ENCODE assay signal across 27 cellular contexts in genomic region chr2:157053876-157054275, GRCh38.
DNase-seq lines count a peak whose midpoint lies in the region; TF ChIP-seq lines count a peak whose summit lies in the region.
"Had no signal": no experiment of that assay in that cellular context is flagged by ENCODE, and none has a peak within 500 bp of the region (broad histone marks: within the 10 kb centered on the region; RNA-seq: fewer than 3 reads in every experiment).

No MANE protein-coding gene starts in this region.

- H3K4me3 Mint-ChIP-seq in MCF 10A (ENCODE audit: unreplicated experiment) = no peak overlapping the region
- H3K4me3 Mint-ChIP-seq in glutamatergic neuron (ENCODE audit: unreplicated experiment) = peak overlapping the region; percentile 18
- H3K4me3 Mint-ChIP-seq: activated CD4-positive, alpha-beta memory T cell treated with anti-CD3 and anti-CD28 coated beads, Interleukin-2, amount 10 ng/mL, durations not matched to agents 7 days and 5 days; activated naive CD4-positive, alpha-beta T cell treated with anti-CD3 and anti-CD28 coated beads, Interleukin-2, amount 10 ng/mL, durations not matched to agents 7 days and 5 days; CD4-positive, alpha-beta T cell; nephron had no signal

- H3K36me3 Mint-ChIP-seq in MCF 10A (ENCODE audit: insufficient read depth, unreplicated experiment) = no peaks in the 10 kb centered on the region
- no peaks in the 10 kb centered on the region for H3K36me3 Mint-ChIP-seq in glutamatergic neuron (ENCODE audit: unreplicated experiment)
- H3K36me3 Mint-ChIP-seq: activated naive CD4-positive, alpha-beta T cell treated with anti-CD3 and anti-CD28 coated beads, Interleukin-2, amount 10 ng/mL, durations not matched to agents 7 days and 5 days had no signal

- H3K4me3 ChIP-seq in breast epithelium = no peak overlapping the region
- H3K4me3 ChIP-seq: adrenal gland, gastroesophageal sphincter, PC-9, right atrium auricular region, smooth muscle cell, testis had no signal

- intact Hi-C loops in MCF 10A (cut with micrococcal nuclease) = loop anchor here (2.0 kb wide), 1 partner anchor 161 kb away; no protein-coding TSS in a partner anchor
- intact Hi-C loops in breast epithelium (cut with DNase I; ENCODE audit: low total_unique reads) = no loop called here

- POLR2A ChIA-PET in MCF 10A (lab: Yijun Ruan, JAX) = interaction anchor here (0.5 to 0.6 kb wide), 2 partner anchors 11 to 993 kb away, joined by 3 to 7 read pairs; no protein-coding TSS in a partner anchor

- H3K27me3 Mint-ChIP-seq in MCF 10A (ENCODE audit: insufficient read depth, unreplicated experiment) (no peaks in the 10 kb centered on the region), glutamatergic neuron (ENCODE audit: unreplicated experiment) (peaks cover 2% of the 10 kb centered on the region)
- H3K27me3 Mint-ChIP-seq: activated naive CD4-positive, alpha-beta T cell treated with anti-CD3 and anti-CD28 coated beads, Interleukin-2, amount 10 ng/mL, durations not matched to agents 7 days and 5 days had no signal

- DNase-seq in MCF 10A (ENCODE audit: unreplicated experiment) (no peak), breast epithelium (ENCODE audit: low spot score in 2 of 2) (no peak), SHP77 (lab: John Stamatoyannopoulos, UW) (peak; percentile 14 to 19), glutamatergic neuron (peak; percentile 21), NCI-H2081 (lab: John Stamatoyannopoulos, UW) (no peak), glomerular visceral epithelial cell (ENCODE audit: extremely low spot score) (no peak), superior temporal gyrus (ENCODE audit: extremely low spot score) (no peak), NCI-H1092 treated with DMSO at 0.1 percent for 48 hours (lab: John Stamatoyannopoulos, UW) (no peak)
- DNase-seq: activated CD4-positive, alpha-beta memory T cell treated with anti-CD3 and anti-CD28 coated beads, Interleukin-2, amount 10 ng/mL, durations not matched to agents 7 days and 5 days; activated naive CD4-positive, alpha-beta T cell treated with anti-CD3 and anti-CD28 coated beads, Interleukin-2, amount 10 ng/mL, durations not matched to agents 7 days and 5 days; adrenal gland; AML-193; CD4-positive, alpha-beta T cell; DMS153; hypothalamus; Kasumi-1; left cardiac atrium; NCI-H187 treated with DMSO at 0.1 percent for 48 hours; NCI-H526; PC-9; stimulated activated naive CD8-positive, alpha-beta T cell treated with anti-CD3 and anti-CD28 coated beads, Interleukin-15, Interleukin-2, amounts not matched to agents 100 U/mL and 50 U/mL, for 24 hours; testis had no signal

- no TSS peak for BruUV-seq in MCF 10A (replicated peaks; lab: Mats Ljungman, UMichigan)

- H3K36me3 ChIP-seq in breast epithelium = no peaks in the 10 kb centered on the region
- H3K36me3 ChIP-seq: adrenal gland, gastroesophageal sphincter, right atrium auricular region had no signal

- no peaks in the 10 kb centered on the region for H3K9me3 ChIP-seq in breast epithelium
- H3K9me3 ChIP-seq: adrenal gland, gastroesophageal sphincter, right atrium auricular region, testis had no signal

- H3K4me1 ChIP-seq in breast epithelium = no peaks in the 10 kb centered on the region
- H3K4me1 ChIP-seq: parathyroid adenoma, right atrium auricular region, testis had no signal

- H3K27ac ChIP-seq in breast epithelium = no peak overlapping the region
- H3K27ac ChIP-seq: adrenal gland, gastroesophageal sphincter, parathyroid adenoma, PC-9, right atrium auricular region, testis had no signal

- CTCF ChIA-PET in MCF 10A (lab: Yijun Ruan, JAX) = interaction anchor here (0.6 to 2.4 kb wide), 9 partner anchors 11 to 1685 kb away, joined by 3 to 12 read pairs (median 5); no protein-coding TSS in a partner anchor

- TF ChIP-seq POLR2A in breast epithelium (IDR thresholded peaks at IDR 0.05) = no peak

- H3K27me3 ChIP-seq in breast epithelium = no peaks in the 10 kb centered on the region
- H3K27me3 ChIP-seq: adrenal gland, gastroesophageal sphincter, right atrium auricular region, testis had no signal

- H3K4me1 Mint-ChIP-seq in MCF 10A (ENCODE audit: insufficient read depth, unreplicated experiment) (peaks cover 19% of the 10 kb centered on the region), glutamatergic neuron (ENCODE audit: low read depth, unreplicated experiment) (peaks cover 20% of the 10 kb centered on the region)
- H3K4me1 Mint-ChIP-seq: activated CD4-positive, alpha-beta memory T cell treated with anti-CD3 and anti-CD28 coated beads, Interleukin-2, amount 10 ng/mL, durations not matched to agents 7 days and 5 days; activated naive CD4-positive, alpha-beta T cell treated with anti-CD3 and anti-CD28 coated beads, Interleukin-2, amount 10 ng/mL, durations not matched to agents 7 days and 5 days; nephron had no signal

- TF ChIP-seq CTCF in MCF 10A (IDR thresholded peaks at IDR 0.05; ENCODE audit: unreplicated experiment) (no peak), breast epithelium (IDR thresholded peaks at IDR 0.05) (no peak), glutamatergic neuron (IDR thresholded peaks at IDR 0.05; ENCODE audit: partially characterized antibody, unreplicated experiment) (no peak)

- peak overlapping the region; percentile 63 for H3K27ac Mint-ChIP-seq in MCF 10A (ENCODE audit: low read depth, unreplicated experiment)
- peak overlapping the region; percentile 95 for H3K27ac Mint-ChIP-seq in glutamatergic neuron (ENCODE audit: unreplicated experiment)
- H3K27ac Mint-ChIP-seq: activated CD4-positive, alpha-beta memory T cell treated with anti-CD3 and anti-CD28 coated beads, Interleukin-2, amount 10 ng/mL, durations not matched to agents 7 days and 5 days; activated naive CD4-positive, alpha-beta T cell treated with anti-CD3 and anti-CD28 coated beads, Interleukin-2, amount 10 ng/mL, durations not matched to agents 7 days and 5 days; CD4-positive, alpha-beta T cell; nephron had no signal

- H3K9me3 Mint-ChIP-seq in MCF 10A (ENCODE audit: unreplicated experiment) (no peaks in the 10 kb centered on the region), glutamatergic neuron (ENCODE audit: unreplicated experiment) (peaks cover 2% of the 10 kb centered on the region)
- H3K9me3 Mint-ChIP-seq: activated CD4-positive, alpha-beta memory T cell treated with anti-CD3 and anti-CD28 coated beads, Interleukin-2, amount 10 ng/mL, durations not matched to agents 7 days and 5 days; activated naive CD4-positive, alpha-beta T cell treated with anti-CD3 and anti-CD28 coated beads, Interleukin-2, amount 10 ng/mL, durations not matched to agents 7 days and 5 days; CD4-positive, alpha-beta T cell; nephron had no signal

Comparison
In these comparisons a context has a peak if more than half of its experiments do, and no peak if none do; other contexts are left out.
1. DNase-seq: peak in SHP77 (2 of 2) and glutamatergic neuron (single experiment); none in MCF 10A (single experiment), breast epithelium (0 of 2), NCI-H2081 (0 of 2), glomerular visceral epithelial cell (single experiment), superior temporal gyrus (single experiment) and NCI-H1092 treated with DMSO at 0.1 percent for 48 hours (single experiment).